In genomic region chr22:36367066-36367465, GRCh38 we compare ENCODE assay signal across 10 cellular contexts. TPM values are rescaled to one million over a fixed set of nuclear protein-coding genes. Genes with fewer than 3 reads are reported as not detected.
DNase-seq lines count a peak whose midpoint lies in the region; ATAC-seq and TF ChIP-seq lines count a peak whose summit lies in the region.
"Had no signal": no experiment of that assay in that cellular context is flagged by ENCODE, and none has a peak within 500 bp of the region (broad histone marks: within the 10 kb centered on the region; RNA-seq: fewer than 3 reads in every experiment).

No MANE protein-coding gene starts in this region.

- H3K9me3 ChIP-seq in HUES6 (ENCODE audit: control insufficient read depth, insufficient read depth, low read depth, low read length) (no peaks in the 10 kb centered on the region), spleen (no peaks in the 10 kb centered on the region)

- no peaks in the 10 kb centered on the region for H3K27me3 ChIP-seq in HUES6 (ENCODE audit: control insufficient read depth, insufficient read depth, low read length)
- no peaks in the 10 kb centered on the region for H3K27me3 ChIP-seq in layer of hippocampus (ENCODE audit: control insufficient read depth, insufficient read depth, low read length)
- H3K27me3 ChIP-seq in spleen (replicated peaks in 1 of 7) = no peaks in the 10 kb centered on the region

- WGBS in spleen, 5 donors = 62 to 78% (median 67%) methylated on average over 11 of the region's 11 CpGs

- 0 out of 2 replicates have a peak overlapping the region, but pooled peaks have one; percentile 89 for H3K27ac ChIP-seq in HUES6 (ENCODE audit: low read depth, low read length)
- peak overlapping the region; percentile 36 for H3K27ac ChIP-seq in layer of hippocampus (ENCODE audit: low read depth, low read length)
- peak overlapping the region; percentile 36 to 100 (median 98) for H3K27ac ChIP-seq in spleen

- ATAC-seq in activated naive CD8-positive, alpha-beta T cell treated with anti-CD3 and anti-CD28 coated beads, Interleukin-2, amount 50 U/mL, for 24 hours = no peak
- ATAC-seq in HG03175 (IDR thresholded peaks at IDR 0.05; ENCODE audit: unreplicated experiment) = no peak
- ATAC-seq in GM18907 (IDR thresholded peaks at IDR 0.05; ENCODE audit: unreplicated experiment) = no peak
- ATAC-seq: K562 had no signal

- H3K36me3 Mint-ChIP-seq in activated naive CD8-positive, alpha-beta T cell treated with anti-CD3 and anti-CD28 coated beads, Interleukin-2, amount 50 U/mL, for 24 hours (ENCODE audit: low read depth) = peaks cover 47% of the 10 kb centered on the region

- H3K4me3 ChIP-seq in HUES6 (ENCODE audit: low read depth, low read length) = no peak overlapping the region
- peak overlapping the region in 1 of 8 donors; percentile 52 for H3K4me3 ChIP-seq in spleen
- H3K4me3 ChIP-seq: K562 had no signal

- TF ChIP-seq POLR2A in spleen (IDR thresholded peaks at IDR 0.05) = no peak

- no peak for TF ChIP-seq CTCF in spleen (IDR thresholded peaks at IDR 0.05 in 8 of 11, conservative IDR thresholded peaks at IDR 0.05 in 3 of 11)

- peak overlapping the region; percentile 58 for H3K4me3 Mint-ChIP-seq in activated naive CD8-positive, alpha-beta T cell treated with anti-CD3 and anti-CD28 coated beads, Interleukin-2, amount 50 U/mL, for 24 hours

- no peak for DNase-seq in activated naive CD8-positive, alpha-beta T cell treated with anti-CD3 and anti-CD28 coated beads, Interleukin-2, amount 50 U/mL, for 24 hours
- no peak for DNase-seq in spleen
- DNase-seq in NCI-H2227 (lab: John Stamatoyannopoulos, UW; ENCODE audit: unreplicated experiment) = no peak
- no peak for DNase-seq in AG08396 (ENCODE audit: low spot score)
- DNase-seq: occipital lobe had no signal

- peaks cover 7% of the 10 kb centered on the region; the same call in 1 of the 2 replicates for H3K36me3 ChIP-seq in HUES6 (ENCODE audit: control insufficient read depth, insufficient read depth, low read length)
- peaks cover 0 to 66% (median 9%) of the 10 kb centered on the region in 6 donors for H3K36me3 ChIP-seq in spleen

- peaks cover 99% of the 10 kb centered on the region for H3K4me1 Mint-ChIP-seq in activated naive CD8-positive, alpha-beta T cell treated with anti-CD3 and anti-CD28 coated beads, Interleukin-2, amount 50 U/mL, for 24 hours

- intact Hi-C loops in spleen (cut with DNase I; ENCODE audit: low total_unique reads) = no loop called here

- peak overlapping the region; percentile 50 for H3K9ac ChIP-seq in HUES6 (ENCODE audit: low read length)

- peak overlapping the region; percentile 96 for H3K27ac Mint-ChIP-seq in activated naive CD8-positive, alpha-beta T cell treated with anti-CD3 and anti-CD28 coated beads, Interleukin-2, amount 50 U/mL, for 24 hours

- H3K4me1 ChIP-seq in HUES6 (ENCODE audit: control insufficient read depth, insufficient read depth, low read length) (peaks cover 89% of the 10 kb centered on the region), spleen (peaks cover 98 to 100% (median 100%) of the 10 kb centered on the region in 6 donors)

- H3K27me3 Mint-ChIP-seq in activated naive CD8-positive, alpha-beta T cell treated with anti-CD3 and anti-CD28 coated beads, Interleukin-2, amount 50 U/mL, for 24 hours = no peaks in the 10 kb centered on the region

- no peaks in the 10 kb centered on the region for H3K9me3 Mint-ChIP-seq in activated naive CD8-positive, alpha-beta T cell treated with anti-CD3 and anti-CD28 coated beads, Interleukin-2, amount 50 U/mL, for 24 hours

RNA-seq across cellular contexts. Expression of gene MYH9, which starts 20.7 kb away (rescaled TPM):
- 1,000 to 10,000 TPM in 4 of 7 donors, 100 to 1,000 TPM in 3; 575 to 1,376 (median 1,013) TPM for total RNA-seq in spleen
- 100 to 1,000 TPM in 1 of 3 donors, 10 to 100 TPM in 2; 59.8 to 166 (median 71.1) TPM for polyA plus RNA-seq in spleen

Comparison
In these comparisons a context has a peak if more than half of its experiments do, and no peak if none do; other contexts are left out.
1. H3K27ac ChIP-seq: peak in every context shown above with its lines; median percentile 98 in spleen; 89 in HUES6; 36 in layer of hippocampus.